In genomic region chr20:45014671-45015415, GRCh38 we compare ENCODE assay signal across 10 cellular contexts. TPM values are rescaled to one million over a fixed set of nuclear protein-coding genes. Genes with fewer than 3 reads are reported as not detected.
DNase-seq lines count a peak whose midpoint lies in the region; ATAC-seq and TF ChIP-seq lines count a peak whose summit lies in the region.
"Had no signal": no experiment of that assay in that cellular context is flagged by ENCODE, and none has a peak within 500 bp of the region (broad histone marks: within the 10 kb centered on the region; RNA-seq: fewer than 3 reads in every experiment).

No MANE protein-coding gene starts in this region.

- no peak overlapping the region for H3K4me3 Mint-ChIP-seq in activated naive CD4-positive, alpha-beta T cell treated with anti-CD3 and anti-CD28 coated beads, Interleukin-2, amount 50 U/mL, for 24 hours
- H3K4me3 Mint-ChIP-seq in activated T-helper 2 cell treated with anti-CD3 and anti-CD28 coated beads, Interferon-gamma antibody, Interleukin-2, Interleukin-4, amounts not matched to agents 10 μg/mL and 5 μg/mL and 100 μg/mL, durations not matched to agents 14 hours and 24 hours and 36 hours (ENCODE audit: low read depth): no peak overlapping the region
- no peak overlapping the region for H3K4me3 Mint-ChIP-seq in stimulated activated naive CD8-positive, alpha-beta T cell treated with anti-CD3 and anti-CD28 coated beads, Interleukin-15, Interleukin-2, amounts not matched to agents 100 ng/mL and 50 ng/mL, for 24 hours

- WGBS in gastroesophageal sphincter (ENCODE audit: low coverage in 1 of 2), 2 donors: 65 to 67% methylated on average over 2 to 4 of the region's 4 CpGs

- TF ChIP-seq POLR2A in gastroesophageal sphincter (IDR thresholded peaks at IDR 0.05): no peak

- peak overlapping the region; percentile 53 for H3K27ac ChIP-seq in left ventricle myocardium inferior (replicated peaks)
- H3K27ac ChIP-seq in gastroesophageal sphincter: no peak overlapping the region

- peaks cover 82% of the 10 kb centered on the region for H3K4me1 Mint-ChIP-seq in activated naive CD4-positive, alpha-beta T cell treated with anti-CD3 and anti-CD28 coated beads, Interleukin-2, amount 50 U/mL, for 24 hours
- H3K4me1 Mint-ChIP-seq in activated T-helper 2 cell treated with anti-CD3 and anti-CD28 coated beads, Interferon-gamma antibody, Interleukin-2, Interleukin-4, amounts not matched to agents 10 μg/mL and 5 μg/mL and 100 μg/mL, durations not matched to agents 14 hours and 24 hours and 36 hours (ENCODE audit: low read depth): peaks cover 39% of the 10 kb centered on the region
- peaks cover 74% of the 10 kb centered on the region for H3K4me1 Mint-ChIP-seq in stimulated activated naive CD8-positive, alpha-beta T cell treated with anti-CD3 and anti-CD28 coated beads, Interleukin-15, Interleukin-2, amounts not matched to agents 100 ng/mL and 50 ng/mL, for 24 hours (ENCODE audit: low read depth)

- no peaks in the 10 kb centered on the region for H3K36me3 ChIP-seq in left ventricle myocardium inferior
- H3K36me3 ChIP-seq in gastroesophageal sphincter: peaks cover 8 to 9% of the 10 kb centered on the region in 2 donors

- no peak for DNase-seq in activated naive CD4-positive, alpha-beta T cell treated with anti-CD3 and anti-CD28 coated beads, Interleukin-2, amount 50 U/mL, for 16 hours
- DNase-seq in activated T-helper 2 cell treated with anti-CD3 and anti-CD28 coated beads, Interferon-gamma antibody, Interleukin-2, Interleukin-4, amounts not matched to agents 10 μg/mL and 5 μg/mL and 100 μg/mL, durations not matched to agents 14 hours and 24 hours and 36 hours (ENCODE audit: low spot score): no peak
- DNase-seq in left ventricle myocardium inferior (no peak), NCI-H1105 treated with DMSO at 0.1 percent for 48 hours (lab: John Stamatoyannopoulos, UW) (no peak)
- DNase-seq: NCI-H2029 treated with DMSO at 0.1 percent for 48 hours, T-helper 1 cell had no signal

- TF ChIP-seq CTCF in left ventricle myocardium inferior (IDR thresholded peaks at IDR 0.05; ENCODE audit: borderline replicate concordance) (no peak), gastroesophageal sphincter (IDR thresholded peaks at IDR 0.05) (no peak)

- intact Hi-C loops in activated T-helper 2 cell treated with anti-CD3 and anti-CD28 coated beads, Interferon-gamma antibody, Interleukin-2, Interleukin-4, amounts not matched to agents 10 μg/mL and 5 μg/mL and 100 μg/mL, durations not matched to agents 14 hours and 24 hours and 36 hours (cut with micrococcal nuclease): no loop called here
- intact Hi-C loops in left ventricle myocardium inferior (cut with micrococcal nuclease): loop anchor here (5.0 kb wide), 1 partner anchor 77 kb away; no protein-coding TSS in a partner anchor

- H3K36me3 Mint-ChIP-seq in activated naive CD4-positive, alpha-beta T cell treated with anti-CD3 and anti-CD28 coated beads, Interleukin-2, amount 50 U/mL, for 24 hours: peaks cover 23% of the 10 kb centered on the region
- H3K36me3 Mint-ChIP-seq in activated T-helper 2 cell treated with anti-CD3 and anti-CD28 coated beads, Interferon-gamma antibody, Interleukin-2, Interleukin-4, amounts not matched to agents 10 μg/mL and 5 μg/mL and 100 μg/mL, durations not matched to agents 14 hours and 24 hours and 36 hours (ENCODE audit: low read depth): peaks cover 71% of the 10 kb centered on the region
- H3K36me3 Mint-ChIP-seq in stimulated activated naive CD8-positive, alpha-beta T cell treated with anti-CD3 and anti-CD28 coated beads, Interleukin-15, Interleukin-2, amounts not matched to agents 100 ng/mL and 50 ng/mL, for 24 hours (ENCODE audit: low read depth): peaks cover 75% of the 10 kb centered on the region

- H3K9me3 ChIP-seq in left ventricle myocardium inferior (replicated peaks) (no peaks in the 10 kb centered on the region), gastroesophageal sphincter (no peaks in the 10 kb centered on the region)

- H3K9me3 Mint-ChIP-seq in activated naive CD4-positive, alpha-beta T cell treated with anti-CD3 and anti-CD28 coated beads, Interleukin-2, amount 50 U/mL, for 24 hours: no peaks in the 10 kb centered on the region
- no peaks in the 10 kb centered on the region for H3K9me3 Mint-ChIP-seq in activated T-helper 2 cell treated with anti-CD3 and anti-CD28 coated beads, Interferon-gamma antibody, Interleukin-2, Interleukin-4, amounts not matched to agents 10 μg/mL and 5 μg/mL and 100 μg/mL, durations not matched to agents 14 hours and 24 hours and 36 hours
- H3K9me3 Mint-ChIP-seq in stimulated activated naive CD8-positive, alpha-beta T cell treated with anti-CD3 and anti-CD28 coated beads, Interleukin-15, Interleukin-2, amounts not matched to agents 100 ng/mL and 50 ng/mL, for 24 hours: no peaks in the 10 kb centered on the region

- H3K27ac Mint-ChIP-seq in activated naive CD4-positive, alpha-beta T cell treated with anti-CD3 and anti-CD28 coated beads, Interleukin-2, amount 50 U/mL, for 24 hours: peak overlapping the region; percentile 92
- peak overlapping the region; percentile 78 for H3K27ac Mint-ChIP-seq in activated T-helper 2 cell treated with anti-CD3 and anti-CD28 coated beads, Interferon-gamma antibody, Interleukin-2, Interleukin-4, amounts not matched to agents 10 μg/mL and 5 μg/mL and 100 μg/mL, durations not matched to agents 14 hours and 24 hours and 36 hours
- H3K27ac Mint-ChIP-seq in stimulated activated naive CD8-positive, alpha-beta T cell treated with anti-CD3 and anti-CD28 coated beads, Interleukin-15, Interleukin-2, amounts not matched to agents 100 ng/mL and 50 ng/mL, for 24 hours: peak overlapping the region; percentile 86

- TF ChIP-seq EP300 in gastroesophageal sphincter (IDR thresholded peaks at IDR 0.05): no peak

- no peak for ATAC-seq in HG02763 (IDR thresholded peaks at IDR 0.05; ENCODE audit: unreplicated experiment)
- no peak for ATAC-seq in gastroesophageal sphincter

- H3K27me3 ChIP-seq in left ventricle myocardium inferior (ENCODE audit: low read depth) (no peaks in the 10 kb centered on the region), gastroesophageal sphincter (no peaks in the 10 kb centered on the region)

- H3K4me1 ChIP-seq in left ventricle myocardium inferior (peaks cover 58% of the 10 kb centered on the region), gastroesophageal sphincter (peaks cover 0 to 19% (median 0%) of the 10 kb centered on the region in 3 donors)

- no peaks in the 10 kb centered on the region for H3K27me3 Mint-ChIP-seq in activated naive CD4-positive, alpha-beta T cell treated with anti-CD3 and anti-CD28 coated beads, Interleukin-2, amount 50 U/mL, for 24 hours
- no peaks in the 10 kb centered on the region for H3K27me3 Mint-ChIP-seq in activated T-helper 2 cell treated with anti-CD3 and anti-CD28 coated beads, Interferon-gamma antibody, Interleukin-2, Interleukin-4, amounts not matched to agents 10 μg/mL and 5 μg/mL and 100 μg/mL, durations not matched to agents 14 hours and 24 hours and 36 hours (ENCODE audit: low read depth)
- H3K27me3 Mint-ChIP-seq in stimulated activated naive CD8-positive, alpha-beta T cell treated with anti-CD3 and anti-CD28 coated beads, Interleukin-15, Interleukin-2, amounts not matched to agents 100 ng/mL and 50 ng/mL, for 24 hours: no peaks in the 10 kb centered on the region

- H3K4me3 ChIP-seq in left ventricle myocardium inferior: no peak overlapping the region
- no peak overlapping the region for H3K4me3 ChIP-seq in gastroesophageal sphincter

RNA-seq across cellular contexts. Expression of gene STK4, which starts 48.5 kb away (rescaled TPM):
- 147 and 149 TPM in 2 replicates for total RNA-seq in activated T-helper 2 cell treated with anti-CD3 and anti-CD28 coated beads, Interferon-gamma antibody, Interleukin-2, Interleukin-4, amounts not matched to agents 10 μg/mL and 5 μg/mL and 100 μg/mL, durations not matched to agents 14 hours and 24 hours and 36 hours
- total RNA-seq in left ventricle myocardium inferior (9.8 TPM), gastroesophageal sphincter (10 to 100 TPM; 26.9 to 33.5 (median 28.8) TPM)

RNA-seq across cellular contexts. Expression of gene TOMM34, which starts 54.6 kb away (rescaled TPM):
- total RNA-seq in activated T-helper 2 cell treated with anti-CD3 and anti-CD28 coated beads, Interferon-gamma antibody, Interleukin-2, Interleukin-4, amounts not matched to agents 10 μg/mL and 5 μg/mL and 100 μg/mL, durations not matched to agents 14 hours and 24 hours and 36 hours: 59.5 and 62.1 TPM in 2 replicates
- total RNA-seq in left ventricle myocardium inferior (11.4 TPM), gastroesophageal sphincter (10 to 100 TPM in 3 of 4 donors, 1 to 10 TPM in 1; 6.8 to 16.5 (median 13.8) TPM)
